Comparison of ENCODE assay signal across 3 cellular contexts in genomic region chr9:18700714-18701113, GRCh38.
"Had no signal": no experiment of that assay in that cellular context is flagged by ENCODE, and none has a peak within 500 bp of the region (broad histone marks: within the 10 kb centered on the region; RNA-seq: fewer than 3 reads in every experiment).

No MANE protein-coding gene starts in this region.

- H3K4me3 ChIP-seq: GM12878 had no signal

- DNase-seq: GDM1, GF-D8 had no signal

- ATAC-seq: GM12878 had no signal
